In genomic region chr19:3557461-3558248, GRCh38 we compare ENCODE assay signal across 1 cellular context.
TF ChIP-seq lines count a peak whose summit lies in the region.

MFSD12 (minus strand) TSS chr19:3557586; CDS start chr19:3557403, 183 bp downstream.

TF ChIP-seq in GM12878, 131 proteins besides CTCF, POLR2A, EP300 and RAD21 (continued from another document and continues in another):
- TF ChIP-seq SKIL (IDR thresholded peaks at IDR 0.05; ENCODE audit: low read depth, poor library complexity, severe bottlenecking) (no peak), CBFB (IDR thresholded peaks at IDR 0.05; ENCODE audit: low read depth) (no peak), ETV6 (conservative IDR thresholded peaks at IDR 0.05 in 1 of 2, IDR thresholded peaks at IDR 0.05 in 1 of 2; ENCODE audit: borderline replicate concordance in 1 of 2, low read depth in 1 of 2) (no peak), NRF1 (conservative IDR thresholded peaks at IDR 0.05; ENCODE audit: low read depth, low read length) (no peak), HDAC6 (IDR thresholded peaks at IDR 0.05; ENCODE audit: unreplicated experiment) (no peak), E2F4 (IDR thresholded peaks at IDR 0.05; ENCODE audit: low read depth, low read length) (no peak), CHD2 (IDR thresholded peaks at IDR 0.05; ENCODE audit: borderline replicate concordance, low read depth, low read length) (peak; percentile 87), CBX5 (IDR thresholded peaks at IDR 0.05; ENCODE audit: low read depth) (no peak), JUNB (IDR thresholded peaks at IDR 0.05) (no peak), ZNF384 (IDR thresholded peaks at IDR 0.05; ENCODE audit: borderline replicate concordance, low read depth, low read length) (no peak), MTA3 (IDR thresholded peaks at IDR 0.05; ENCODE audit: borderline replicate concordance, low read length) (no peak), IRF5 (IDR thresholded peaks at IDR 0.05; ENCODE audit: borderline replicate concordance) (no peak), USF1 (IDR thresholded peaks at IDR 0.05; ENCODE audit: borderline replicate concordance, extremely low read length, insufficient read depth, low read depth, low read length) (peak; percentile 51), ZSCAN29 (IDR thresholded peaks at IDR 0.05) (no peak), SUZ12 (IDR thresholded peaks at IDR 0.05; ENCODE audit: unreplicated experiment) (no peak), E2F8 (IDR thresholded peaks at IDR 0.05; ENCODE audit: low read depth, partially characterized antibody) (no peak), FOXK2 (IDR thresholded peaks at IDR 0.05) (no peak), IRF4 (IDR thresholded peaks at IDR 0.05; ENCODE audit: low read depth, low read length) (no peak), EGR1 (IDR thresholded peaks at IDR 0.05; ENCODE audit: borderline replicate concordance in 1 of 2, low read depth in 2 of 2, low read length in 2 of 2) (peak in 1 of 2 experiments; percentile 75; a peak in 2 of 3 replicates), SPI1 (IDR thresholded peaks at IDR 0.05; ENCODE audit: borderline replicate concordance, insufficient read depth, low read depth, low read length) (no peak), CUX1 (IDR thresholded peaks at IDR 0.05; ENCODE audit: insufficient replicate concordance, low read depth, low read length) (no peak), RBBP5 (conservative IDR thresholded peaks at IDR 0.05) (no peak), NFYA (IDR thresholded peaks at IDR 0.05; ENCODE audit: borderline replicate concordance, low read depth, low read length) (no peak), WRNIP1 (IDR thresholded peaks at IDR 0.05; ENCODE audit: borderline replicate concordance, low read depth, low read length) (no peak), MXI1 (IDR thresholded peaks at IDR 0.05; ENCODE audit: low read depth, low read length) (peak; percentile 84), RAD51 (IDR thresholded peaks at IDR 0.05) (peak; percentile 61), ZBTB33 (IDR thresholded peaks at IDR 0.05) (no peak), ASH2L (IDR thresholded peaks at IDR 0.05; ENCODE audit: borderline replicate concordance, low read depth) (no peak), EED (IDR thresholded peaks at IDR 0.05; ENCODE audit: low read depth) (no peak), STAT1 (conservative IDR thresholded peaks at IDR 0.05) (no peak; the same call in 1 of the 2 replicates), ZNF622 (IDR thresholded peaks at IDR 0.05) (no peak), SMAD5 (IDR thresholded peaks at IDR 0.05; ENCODE audit: low read depth) (no peak), ZNF24 (IDR thresholded peaks at IDR 0.05) (no peak), RFX5 (IDR thresholded peaks at IDR 0.05; ENCODE audit: low read depth, low read length) (peak; percentile 74), ESRRA (IDR thresholded peaks at IDR 0.05; ENCODE audit: low read length) (no peak), ATF2 (IDR thresholded peaks at IDR 0.05; ENCODE audit: low read length) (no peak), RELA (IDR thresholded peaks at IDR 0.05; ENCODE audit: borderline replicate concordance, partially characterized antibody) (no peak), GABPA (IDR thresholded peaks at IDR 0.05; ENCODE audit: low read depth) (no peak), MYC (IDR thresholded peaks at IDR 0.05; ENCODE audit: insufficient read depth, insufficient read length, insufficient replicate concordance, low read length, severe bottlenecking) (no peak), IKZF1 (conservative IDR thresholded peaks at IDR 0.05) (peak; percentile 66), KDM1A (IDR thresholded peaks at IDR 0.05; ENCODE audit: borderline replicate concordance) (no peak), EZH2 (IDR thresholded peaks at IDR 0.05; ENCODE audit: borderline replicate concordance, control insufficient read depth, low read depth, low read length) (no peak)
- TF ChIP-seq, protein P1, sequence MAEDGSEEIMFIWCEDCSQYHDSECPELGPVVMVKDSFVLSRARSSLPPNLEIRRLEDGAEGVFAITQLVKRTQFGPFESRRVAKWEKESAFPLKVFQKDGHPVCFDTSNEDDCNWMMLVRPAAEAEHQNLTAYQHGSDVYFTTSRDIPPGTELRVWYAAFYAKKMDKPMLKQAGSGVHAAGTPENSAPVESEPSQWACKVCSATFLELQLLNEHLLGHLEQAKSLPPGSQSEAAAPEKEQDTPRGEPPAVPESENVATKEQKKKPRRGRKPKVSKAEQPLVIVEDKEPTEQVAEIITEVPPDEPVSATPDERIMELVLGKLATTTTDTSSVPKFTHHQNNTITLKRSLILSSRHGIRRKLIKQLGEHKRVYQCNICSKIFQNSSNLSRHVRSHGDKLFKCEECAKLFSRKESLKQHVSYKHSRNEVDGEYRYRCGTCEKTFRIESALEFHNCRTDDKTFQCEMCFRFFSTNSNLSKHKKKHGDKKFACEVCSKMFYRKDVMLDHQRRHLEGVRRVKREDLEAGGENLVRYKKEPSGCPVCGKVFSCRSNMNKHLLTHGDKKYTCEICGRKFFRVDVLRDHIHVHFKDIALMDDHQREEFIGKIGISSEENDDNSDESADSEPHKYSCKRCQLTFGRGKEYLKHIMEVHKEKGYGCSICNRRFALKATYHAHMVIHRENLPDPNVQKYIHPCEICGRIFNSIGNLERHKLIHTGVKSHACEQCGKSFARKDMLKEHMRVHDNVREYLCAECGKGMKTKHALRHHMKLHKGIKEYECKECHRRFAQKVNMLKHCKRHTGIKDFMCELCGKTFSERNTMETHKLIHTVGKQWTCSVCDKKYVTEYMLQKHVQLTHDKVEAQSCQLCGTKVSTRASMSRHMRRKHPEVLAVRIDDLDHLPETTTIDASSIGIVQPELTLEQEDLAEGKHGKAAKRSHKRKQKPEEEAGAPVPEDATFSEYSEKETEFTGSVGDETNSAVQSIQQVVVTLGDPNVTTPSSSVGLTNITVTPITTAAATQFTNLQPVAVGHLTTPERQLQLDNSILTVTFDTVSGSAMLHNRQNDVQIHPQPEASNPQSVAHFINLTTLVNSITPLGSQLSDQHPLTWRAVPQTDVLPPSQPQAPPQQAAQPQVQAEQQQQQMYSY (CRISPR knock-in tag; IDR thresholded peaks at IDR 0.05): no peak
